Comparison of ENCODE assay signal across 8 cellular contexts in the genomic region with DNA sequence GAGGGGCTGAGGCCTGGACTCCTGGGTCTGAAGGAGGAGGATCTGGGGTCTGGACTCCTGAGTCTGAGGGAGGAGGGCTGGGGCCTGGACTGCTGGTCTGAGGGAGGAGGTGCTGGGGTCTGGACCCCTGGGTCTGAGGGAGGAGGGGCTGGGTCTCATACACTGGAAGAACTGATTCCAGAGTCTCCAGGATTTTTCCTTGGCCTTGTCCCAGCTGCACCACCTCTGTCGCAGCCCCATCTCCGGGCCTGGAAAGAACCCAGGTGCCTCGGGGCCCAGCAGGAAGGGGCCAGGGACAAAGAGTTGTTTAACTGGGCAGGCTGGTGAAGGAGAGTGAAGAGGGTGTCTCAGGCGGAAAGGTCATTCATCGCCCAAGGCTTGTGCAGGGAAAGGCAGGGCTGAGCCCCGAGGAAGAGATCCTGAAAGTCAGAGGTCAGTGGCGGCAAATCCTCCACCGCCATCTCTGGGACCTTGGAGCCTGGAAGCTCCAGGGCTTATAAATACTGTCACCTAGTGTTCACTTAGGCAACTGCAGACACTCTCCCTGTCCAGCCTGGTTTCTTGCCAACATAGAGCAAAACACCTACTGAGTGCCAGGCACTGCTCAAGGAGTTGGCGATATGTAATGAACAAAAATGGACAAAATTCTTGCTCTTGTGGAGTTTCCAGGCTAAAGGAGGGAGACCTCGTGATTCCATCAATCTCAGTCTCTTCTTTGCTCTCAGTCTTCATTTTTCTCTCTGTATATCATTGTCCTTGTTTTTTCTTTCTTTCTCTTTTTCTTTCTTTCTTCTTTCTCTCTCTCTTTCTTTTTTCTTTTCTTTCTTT. TPM values are rescaled to one million over a fixed set of nuclear protein-coding genes. Genes with fewer than 3 reads are reported as not detected.
A peak's percentile ranks its signal among the peaks of the same experiment; 100 is the strongest.
DNase-seq lines count a peak whose midpoint lies in the region; ATAC-seq and TF ChIP-seq lines count a peak whose summit lies in the region.

No MANE protein-coding gene starts in this region.

- peak overlapping the region; percentile 51 to 83 (median 65) for H3K4me3 Mint-ChIP-seq in T-cell
- no peak overlapping the region for H3K4me3 Mint-ChIP-seq in immature natural killer cell

- H3K27me3 Mint-ChIP-seq in T-cell (peaks cover 5% of the 10 kb centered on the region in 2 donors), immature natural killer cell (ENCODE audit: low read depth in 3 of 3) (peaks cover 7 to 17% (median 16%) of the 10 kb centered on the region in 3 donors)

- no peak for TF ChIP-seq POLR2A in spleen (IDR thresholded peaks at IDR 0.05)

- H3K4me1 ChIP-seq in spleen, result peaks cover 0 to 52% (median 29%) of the 10 kb centered on the region in 6 donors

- TF ChIP-seq CTCF in C4-2B (conservative IDR thresholded peaks at IDR 0.05) (peak; percentile 89), spleen (IDR thresholded peaks at IDR 0.05 in 8 of 11, conservative IDR thresholded peaks at IDR 0.05 in 3 of 11) (peak; percentile 88 to 97 (median 94))

- 16 to 24% (median 18%) methylated on average over 7 to 10 of the region's 10 CpGs for WGBS in spleen, 5 donors

- H3K36me3 Mint-ChIP-seq in T-cell (no peaks in the 10 kb centered on the region), immature natural killer cell (peaks cover 0 to 3% (median 0%) of the 10 kb centered on the region in 3 donors)

- in situ Hi-C loops in T47D (cut with HindIII; ENCODE audit: low pct_unique_long_range_greater_than_20kb, low sequenced_read_pairs), result no loop called here

- peak; percentile 31 for ATAC-seq in GM19351 (IDR thresholded peaks at IDR 0.05; ENCODE audit: unreplicated experiment)
- ATAC-seq in T-cell (replicated peaks in 1 of 4), result peak; percentile 34 to 61 (median 40)
- ATAC-seq in GM21529 (IDR thresholded peaks at IDR 0.05; ENCODE audit: unreplicated experiment), result no peak

- H3K9me3 Mint-ChIP-seq in T-cell, result no peaks in the 10 kb centered on the region
- peaks cover 0 to 3% (median 0%) of the 10 kb centered on the region in 6 donors for H3K9me3 Mint-ChIP-seq in immature natural killer cell

- H3K4me3 ChIP-seq in spleen, result peak overlapping the region in 1 of 8 donors; percentile 25

- H3K4me1 Mint-ChIP-seq in T-cell (peaks cover 43 to 46% (median 43%) of the 10 kb centered on the region in 3 donors), immature natural killer cell (no peaks in the 10 kb centered on the region)

- H3K27me3 ChIP-seq in spleen (replicated peaks in 1 of 7), result peaks cover 0 to 17% (median 0%) of the 10 kb centered on the region in 7 donors

- no peak overlapping the region for H3K27ac ChIP-seq in C4-2B
- H3K27ac ChIP-seq in spleen, result peak overlapping the region in 5 of 8 donors; percentile 51 to 86 (median 81)

- H3K27ac Mint-ChIP-seq in T-cell (peak overlapping the region; percentile 97 to 98), immature natural killer cell (no peak overlapping the region)

- DNase-seq in NCI-H1105 treated with DMSO at 0.1 percent for 48 hours (lab: John Stamatoyannopoulos, UW) (peak; percentile 72), T-cell (peak in 24 of 34 experiments; percentile 15 to 58 (median 34)), T47D (ENCODE audit: low read depth in 1 of 2, low spot score in 1 of 2) (peak; percentile 64 to 73), immature natural killer cell (peak; percentile 39 to 62 (median 53)), spleen (peak; percentile 84)

- POLR2A ChIA-PET in T-cell (lab: Charles Lee), result no interaction called here

- CTCF ChIA-PET in T-cell (lab: Charles Lee), result interaction anchor here in 1 of 2 donors (0.6 to 1.9 kb wide), 6 partner anchors 13 to 253 kb away, joined by 3 to 16 read pairs (median 4); a partner anchor contains a TSS

- H3K36me3 ChIP-seq in spleen, result no peaks in the 10 kb centered on the region

- no peaks in the 10 kb centered on the region for H3K9me3 ChIP-seq in spleen

- intact Hi-C loops in spleen (cut with DNase I; ENCODE audit: low total_unique reads), result loop anchor here (1.0 kb wide), 1 partner anchor 40 kb away; no protein-coding TSS in a partner anchor

RNA-seq across cellular contexts. Expression of a gene that starts 4.4 kb away (rescaled TPM):
- total RNA-seq in T-cell (10 to 100 TPM; 21.9 to 90.1 (median 37.6) TPM), spleen (10 to 100 TPM; 14.3 to 24.2 (median 21.3) TPM)
- polyA plus RNA-seq in immature natural killer cell (under 1 TPM in 2 of 3 donors, not detected in 1; 0.19 to 0.27 TPM), spleen (10 to 100 TPM; 25.3 to 77.6 (median 56.1) TPM)

RNA-seq across cellular contexts. Expression of a gene that starts 17.1 kb away (rescaled TPM):
- total RNA-seq in T-cell (under 1 TPM in 4 of 5 donors, not detected in 1; 0.20 to 0.70 (median 0.58) TPM), spleen (10 to 100 TPM in 2 of 7 donors, 1 to 10 TPM in 5; 4.2 to 48.1 (median 7.4) TPM)
- polyA plus RNA-seq in immature natural killer cell (1 to 10 TPM in 1 of 3 donors, not detected in 2; 3.4 TPM), spleen (1 to 10 TPM; 2.1 to 6.6 (median 2.2) TPM)

RNA-seq across cellular contexts. Expression of a gene that starts 30.4 kb away (rescaled TPM):
- 10 to 100 TPM; 50.3 to 64.3 (median 56.8) TPM for total RNA-seq in T-cell
- 1 to 10 TPM; 1.9 to 9.3 (median 5.1) TPM for polyA plus RNA-seq in immature natural killer cell
- 10 to 100 TPM; 30.9 to 65.9 (median 54.6) TPM for total RNA-seq in spleen
- 10 to 100 TPM; 34.0 to 44.8 (median 44.3) TPM for polyA plus RNA-seq in spleen

RNA-seq across cellular contexts. Expression of a gene that starts 41.9 kb away (rescaled TPM):
- total RNA-seq in T-cell, result 10 to 100 TPM in 3 of 5 donors, 1 to 10 TPM in 2; 5.4 to 19.0 (median 12.7) TPM
- polyA plus RNA-seq in immature natural killer cell, result 1 to 10 TPM in 2 of 3 donors, not detected in 1; 1.7 to 3.2 TPM
- total RNA-seq in spleen, result 10 to 100 TPM in 6 of 7 donors, 1 to 10 TPM in 1; 6.0 to 15.6 (median 11.9) TPM
- polyA plus RNA-seq in spleen, result 1 to 10 TPM; 1.1 to 3.0 (median 1.1) TPM

Comparison
In these comparisons a context has a peak if more than half of its experiments do, and no peak if none do; other contexts are left out.
1. H3K27ac Mint-ChIP-seq: peak in T-cell (2 of 2); none in immature natural killer cell (0 of 6).
2. H3K4me3 Mint-ChIP-seq: peak in T-cell (3 of 3); none in immature natural killer cell (0 of 5).
3. Peak in every context shown above with its lines, with median percentiles within 50 percentile points of each other: DNase-seq.